In the genomic region with DNA sequence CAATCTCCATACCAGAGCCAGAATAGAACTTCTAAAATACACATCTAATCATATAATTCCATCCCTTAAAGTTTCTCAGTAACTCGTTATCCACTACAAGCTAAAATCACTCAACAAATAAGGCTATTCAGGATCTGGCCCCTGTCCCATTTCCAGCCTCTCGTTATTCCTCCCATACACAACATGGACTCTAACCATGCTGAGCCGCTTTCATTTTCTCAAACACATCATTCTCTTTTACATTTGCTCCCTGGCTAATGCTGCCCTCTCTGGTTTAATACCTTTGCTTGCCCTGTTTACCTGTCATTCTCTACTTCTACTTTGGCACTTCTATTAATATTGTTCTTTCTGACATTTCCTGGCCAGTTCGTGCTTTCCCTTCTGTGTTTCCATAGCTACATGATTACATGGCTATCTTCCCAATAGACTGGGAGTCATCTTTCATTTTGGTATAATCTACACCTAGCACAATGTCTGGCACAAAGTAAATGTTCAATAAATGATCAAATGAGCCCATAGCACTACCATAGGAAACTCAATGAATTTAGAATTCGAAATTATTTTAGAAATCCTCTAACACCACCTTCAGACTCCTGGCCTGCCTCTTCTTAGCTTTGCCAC, we compare ENCODE assay signal across 12 cellular contexts.
A peak's percentile ranks its signal among the peaks of the same experiment; 100 is the strongest.
DNase-seq lines count a peak whose midpoint lies in the region; ATAC-seq and TF ChIP-seq lines count a peak whose summit lies in the region.
"Had no signal": no experiment of that assay in that cellular context is flagged by ENCODE, and none has a peak within 500 bp of the region (broad histone marks: within the 10 kb centered on the region; RNA-seq: fewer than 3 reads in every experiment).

No MANE protein-coding gene starts in this region.

- no peak overlapping the region for H3K27ac ChIP-seq in mammary epithelial cell (ENCODE audit: insufficient read depth, low read depth, low read length)
- H3K27ac ChIP-seq: 22Rv1 had no signal

- H4K20me1 ChIP-seq in mammary epithelial cell (ENCODE audit: insufficient read depth, low read length): no peaks in the 10 kb centered on the region

- H3K79me2 ChIP-seq in mammary epithelial cell (ENCODE audit: insufficient read depth, low read length): no peaks in the 10 kb centered on the region

- no TSS peak for BruUV-seq in mammary epithelial cell (replicated peaks; lab: Mats Ljungman, UMichigan)

- no peak overlapping the region for H3K4me2 ChIP-seq in mammary epithelial cell (ENCODE audit: insufficient read depth, low read depth, low read length)

- dilution Hi-C loops in mammary epithelial cell (cut with HindIII; ENCODE audit: low sequenced_read_pairs): no loop called here

- peak; percentile 56 for DNase-seq in DMS 273 (lab: John Stamatoyannopoulos, UW; ENCODE audit: unreplicated experiment)
- DNase-seq in DMS 273 treated with DMSO at 0.1 percent for 48 hours (lab: John Stamatoyannopoulos, UW): no peak
- peak; percentile 76 for DNase-seq in NCI-H2107 treated with DMSO at 0.1 percent for 48 hours (lab: John Stamatoyannopoulos, UW; ENCODE audit: unreplicated experiment)
- no peak for DNase-seq in mammary epithelial cell
- peak; percentile 81 for DNase-seq in pons (ENCODE audit: low spot score)
- no peak for DNase-seq in germinal center (ENCODE audit: low spot score)
- no peak for DNase-seq in stimulated activated naive CD4-positive, alpha-beta T cell (lab: John Stamatoyannopoulos, UW)
- DNase-seq: foreskin melanocyte, GDM1 had no signal

- WGBS in mammary epithelial cell (ENCODE audit: low coverage, missing lambda C conversion rate): 62% methylated on average over 5 of the region's 5 CpGs

- H3K9ac ChIP-seq in mammary epithelial cell (ENCODE audit: insufficient read depth, low read length): no peak overlapping the region

- H3K27me3 ChIP-seq in mammary epithelial cell (ENCODE audit: insufficient read depth, low read length): no peaks in the 10 kb centered on the region

- no peaks in the 10 kb centered on the region for H3K9me3 ChIP-seq in mammary epithelial cell (replicated peaks; ENCODE audit: insufficient read depth, low read length)

- intact Hi-C loops in mammary epithelial cell (cut with micrococcal nuclease): no loop called here

- H3K4me3 ChIP-seq in mammary epithelial cell (replicated peaks in 1 of 3; ENCODE audit: insufficient read depth in 1 of 3, low read depth in 2 of 3, low read length in 3 of 3): no peak overlapping the region
- H3K4me3 ChIP-seq: lung had no signal

- H3K4me1 ChIP-seq in mammary epithelial cell (ENCODE audit: insufficient read depth, low read length): peaks cover 4% of the 10 kb centered on the region

- CTCF ChIA-PET in mammary epithelial cell (lab: Charles Lee; ENCODE audit: low non-redundant PET): no interaction called here

- in situ Hi-C loops in mammary epithelial cell (cut with MboI; ENCODE audit: low sequenced_read_pairs in 2 of 2): no loop called here

- no peak for ATAC-seq in GM21360 (IDR thresholded peaks at IDR 0.05; ENCODE audit: unreplicated experiment)

- H2AFZ ChIP-seq in mammary epithelial cell (ENCODE audit: low read depth, low read length): peak overlapping the region; percentile 29

- no peaks in the 10 kb centered on the region for H3K36me3 ChIP-seq in mammary epithelial cell (ENCODE audit: insufficient read depth, low read length)

- TF ChIP-seq CTCF in mammary epithelial cell (conservative IDR thresholded peaks at IDR 0.05 in 1 of 2, IDR thresholded peaks at IDR 0.05 in 1 of 2; ENCODE audit: extremely low read depth in 1 of 2, insufficient read depth in 1 of 2, low read depth in 1 of 2, low read length in 2 of 2): no peak

Comparison
In these comparisons a context has a peak if more than half of its experiments do, and no peak if none do; other contexts are left out.
1. DNase-seq: peak in DMS 273 (single experiment), NCI-H2107 treated with DMSO at 0.1 percent for 48 hours (single experiment) and pons (single experiment); none in DMS 273 treated with DMSO at 0.1 percent for 48 hours (single experiment), mammary epithelial cell (single experiment), germinal center (single experiment) and stimulated activated naive CD4-positive, alpha-beta T cell (0 of 6).